In the genomic region with DNA sequence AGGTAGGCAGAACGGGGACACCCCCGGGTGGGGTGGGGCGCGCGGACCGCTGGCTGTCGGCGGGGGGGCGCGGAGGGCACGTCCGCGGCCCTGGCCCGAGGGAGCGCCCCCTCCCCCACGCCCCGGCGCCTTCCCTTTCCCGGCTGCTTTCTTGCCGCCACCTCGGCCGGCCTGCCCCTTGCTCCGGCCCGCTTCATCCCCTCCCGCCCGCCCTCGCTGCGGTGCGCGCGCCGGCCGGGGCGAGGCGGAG, we compare ENCODE assay signal across 1 cellular context.
TF ChIP-seq lines count a peak whose summit lies in the region.

No MANE protein-coding gene starts in this region.

TF ChIP-seq in HepG2, 621 proteins besides CTCF, POLR2A, EP300 and RAD21 (continued from another document):
- TF ChIP-seq, protein P1, sequence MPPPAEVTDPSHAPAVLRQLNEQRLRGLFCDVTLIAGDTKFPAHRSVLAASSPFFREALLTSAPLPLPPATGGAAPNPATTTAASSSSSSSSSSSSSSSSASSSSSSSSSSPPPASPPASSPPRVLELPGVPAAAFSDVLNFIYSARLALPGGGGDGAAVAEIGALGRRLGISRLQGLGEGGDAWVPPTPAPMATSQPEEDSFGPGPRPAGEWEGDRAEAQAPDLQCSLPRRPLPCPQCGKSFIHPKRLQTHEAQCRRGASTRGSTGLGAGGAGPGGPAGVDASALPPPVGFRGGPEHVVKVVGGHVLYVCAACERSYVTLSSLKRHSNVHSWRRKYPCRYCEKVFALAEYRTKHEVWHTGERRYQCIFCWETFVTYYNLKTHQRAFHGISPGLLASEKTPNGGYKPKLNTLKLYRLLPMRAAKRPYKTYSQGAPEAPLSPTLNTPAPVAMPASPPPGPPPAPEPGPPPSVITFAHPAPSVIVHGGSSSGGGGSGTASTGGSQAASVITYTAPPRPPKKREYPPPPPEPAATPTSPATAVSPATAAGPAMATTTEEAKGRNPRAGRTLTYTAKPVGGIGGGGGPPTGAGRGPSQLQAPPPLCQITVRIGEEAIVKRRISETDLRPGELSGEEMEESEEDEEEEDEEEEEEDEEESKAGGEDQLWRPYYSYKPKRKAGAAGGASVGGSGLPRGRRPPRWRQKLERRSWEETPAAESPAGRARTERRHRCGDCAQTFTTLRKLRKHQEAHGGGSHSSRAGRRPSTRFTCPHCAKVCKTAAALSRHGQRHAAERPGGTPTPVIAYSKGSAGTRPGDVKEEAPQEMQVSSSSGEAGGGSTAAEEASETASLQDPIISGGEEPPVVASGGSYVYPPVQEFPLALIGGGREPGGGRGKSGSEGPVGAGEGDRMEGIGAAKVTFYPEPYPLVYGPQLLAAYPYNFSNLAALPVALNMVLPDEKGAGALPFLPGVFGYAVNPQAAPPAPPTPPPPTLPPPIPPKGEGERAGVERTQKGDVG (CRISPR knock-in tag; IDR thresholded peaks at IDR 0.05; ENCODE audit: borderline replicate concordance) = no peak
- TF ChIP-seq ZNF224 (CRISPR knock-in tag; IDR thresholded peaks at IDR 0.05) = 0 out of 2 replicates have a peak, but pooled peaks have one; percentile 2
- no peak for TF ChIP-seq CREM (IDR thresholded peaks at IDR 0.05)
- no peak for TF ChIP-seq CREM (CRISPR knock-in tag; IDR thresholded peaks at IDR 0.05)
- 0 out of 2 replicates have a peak, but pooled peaks have one; percentile 27 for TF ChIP-seq ZNF546 (CRISPR knock-in tag; conservative IDR thresholded peaks at IDR 0.05)
- no peak for TF ChIP-seq ZNF44 (CRISPR knock-in tag; IDR thresholded peaks at IDR 0.05)
- no peak for TF ChIP-seq NCOA2 (CRISPR knock-in tag; IDR thresholded peaks at IDR 0.05)
- peak; percentile 6; the same call in 1 of the 2 replicates for TF ChIP-seq ZNF441 (CRISPR knock-in tag; IDR thresholded peaks at IDR 0.05; ENCODE audit: borderline replicate concordance)
- no peak for TF ChIP-seq ZBTB20 (CRISPR knock-in tag; IDR thresholded peaks at IDR 0.05; ENCODE audit: borderline replicate concordance, low read depth)
- TF ChIP-seq PPARG (CRISPR knock-in tag; conservative IDR thresholded peaks at IDR 0.05) = no peak
- no peak for TF ChIP-seq MATR3 (CRISPR knock-in tag; IDR thresholded peaks at IDR 0.05)
- TF ChIP-seq HOXA7 (CRISPR knock-in tag; IDR thresholded peaks at IDR 0.05) = no peak
- no peak for TF ChIP-seq ZFX (CRISPR knock-in tag; IDR thresholded peaks at IDR 0.05; ENCODE audit: low read depth)
- no peak for TF ChIP-seq PCBP2 (optimal IDR thresholded peaks at IDR 0.05; ENCODE audit: low read depth, low read length, poor library complexity, severe bottlenecking)
- TF ChIP-seq ZNF235 (CRISPR knock-in tag; IDR thresholded peaks at IDR 0.05; ENCODE audit: borderline replicate concordance) = peak; percentile 70; the same call in 1 of the 2 replicates
- no peak for TF ChIP-seq PRMT3 (CRISPR knock-in tag; IDR thresholded peaks at IDR 0.05; ENCODE audit: borderline replicate concordance, low read depth)
- no peak for TF ChIP-seq GABPA (IDR thresholded peaks at IDR 0.05; ENCODE audit: low read depth, low read length)
- TF ChIP-seq GABPA (CRISPR knock-in tag; IDR thresholded peaks at IDR 0.05; ENCODE audit: low read depth) = no peak
- no peak for TF ChIP-seq ZFP37 (CRISPR knock-in tag; IDR thresholded peaks at IDR 0.05; ENCODE audit: borderline replicate concordance)
- TF ChIP-seq NFIB (CRISPR knock-in tag; IDR thresholded peaks at IDR 0.05; ENCODE audit: borderline replicate concordance) = no peak
- TF ChIP-seq, protein P2, sequence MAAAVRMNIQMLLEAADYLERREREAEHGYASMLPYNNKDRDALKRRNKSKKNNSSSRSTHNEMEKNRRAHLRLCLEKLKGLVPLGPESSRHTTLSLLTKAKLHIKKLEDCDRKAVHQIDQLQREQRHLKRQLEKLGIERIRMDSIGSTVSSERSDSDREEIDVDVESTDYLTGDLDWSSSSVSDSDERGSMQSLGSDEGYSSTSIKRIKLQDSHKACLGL (CRISPR knock-in tag; IDR thresholded peaks at IDR 0.05) = 0 out of 2 replicates have a peak, but pooled peaks have one; percentile 14
- TF ChIP-seq ZNF570 (CRISPR knock-in tag; IDR thresholded peaks at IDR 0.05; ENCODE audit: borderline replicate concordance) = no peak
- 0 out of 2 replicates have a peak, but pooled peaks have one; percentile 15 for TF ChIP-seq YEATS4 (CRISPR knock-in tag; IDR thresholded peaks at IDR 0.05; ENCODE audit: borderline replicate concordance)
- TF ChIP-seq ZSCAN29 (CRISPR knock-in tag; conservative IDR thresholded peaks at IDR 0.05) = no peak
- no peak for TF ChIP-seq KMT2B (CRISPR knock-in tag; IDR thresholded peaks at IDR 0.05)
- TF ChIP-seq ZNF10 (CRISPR knock-in tag; IDR thresholded peaks at IDR 0.05; ENCODE audit: borderline replicate concordance, low read depth) = no peak
- no peak for TF ChIP-seq ZNF660 (CRISPR knock-in tag; IDR thresholded peaks at IDR 0.05; ENCODE audit: borderline replicate concordance, low read depth)
- no peak for TF ChIP-seq NCOA1 (CRISPR knock-in tag; IDR thresholded peaks at IDR 0.05)
- TF ChIP-seq TEAD3 (CRISPR knock-in tag; optimal IDR thresholded peaks at IDR 0.05; ENCODE audit: borderline replicate concordance) = no peak
- no peak for TF ChIP-seq ZNF567 (CRISPR knock-in tag; IDR thresholded peaks at IDR 0.05; ENCODE audit: borderline replicate concordance)
- TF ChIP-seq ZBTB21 (CRISPR knock-in tag; IDR thresholded peaks at IDR 0.05) = no peak
- no peak for TF ChIP-seq SP5 (CRISPR knock-in tag; IDR thresholded peaks at IDR 0.05; ENCODE audit: borderline replicate concordance, low read depth)
- TF ChIP-seq, protein P3, sequence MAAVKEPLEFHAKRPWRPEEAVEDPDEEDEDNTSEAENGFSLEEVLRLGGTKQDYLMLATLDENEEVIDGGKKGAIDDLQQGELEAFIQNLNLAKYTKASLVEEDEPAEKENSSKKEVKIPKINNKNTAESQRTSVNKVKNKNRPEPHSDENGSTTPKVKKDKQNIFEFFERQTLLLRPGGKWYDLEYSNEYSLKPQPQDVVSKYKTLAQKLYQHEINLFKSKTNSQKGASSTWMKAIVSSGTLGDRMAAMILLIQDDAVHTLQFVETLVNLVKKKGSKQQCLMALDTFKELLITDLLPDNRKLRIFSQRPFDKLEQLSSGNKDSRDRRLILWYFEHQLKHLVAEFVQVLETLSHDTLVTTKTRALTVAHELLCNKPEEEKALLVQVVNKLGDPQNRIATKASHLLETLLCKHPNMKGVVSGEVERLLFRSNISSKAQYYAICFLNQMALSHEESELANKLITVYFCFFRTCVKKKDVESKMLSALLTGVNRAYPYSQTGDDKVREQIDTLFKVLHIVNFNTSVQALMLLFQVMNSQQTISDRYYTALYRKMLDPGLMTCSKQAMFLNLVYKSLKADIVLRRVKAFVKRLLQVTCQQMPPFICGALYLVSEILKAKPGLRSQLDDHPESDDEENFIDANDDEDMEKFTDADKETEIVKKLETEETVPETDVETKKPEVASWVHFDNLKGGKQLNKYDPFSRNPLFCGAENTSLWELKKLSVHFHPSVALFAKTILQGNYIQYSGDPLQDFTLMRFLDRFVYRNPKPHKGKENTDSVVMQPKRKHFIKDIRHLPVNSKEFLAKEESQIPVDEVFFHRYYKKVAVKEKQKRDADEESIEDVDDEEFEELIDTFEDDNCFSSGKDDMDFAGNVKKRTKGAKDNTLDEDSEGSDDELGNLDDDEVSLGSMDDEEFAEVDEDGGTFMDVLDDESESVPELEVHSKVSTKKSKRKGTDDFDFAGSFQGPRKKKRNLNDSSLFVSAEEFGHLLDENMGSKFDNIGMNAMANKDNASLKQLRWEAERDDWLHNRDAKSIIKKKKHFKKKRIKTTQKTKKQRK (IDR thresholded peaks at IDR 0.05; ENCODE audit: low read length) = no peak
- 0 out of 2 replicates have a peak, but pooled peaks have one; percentile 18 for TF ChIP-seq ATF7-NPFF (CRISPR knock-in tag; IDR thresholded peaks at IDR 0.05; ENCODE audit: low read depth)
- TF ChIP-seq, protein P4, sequence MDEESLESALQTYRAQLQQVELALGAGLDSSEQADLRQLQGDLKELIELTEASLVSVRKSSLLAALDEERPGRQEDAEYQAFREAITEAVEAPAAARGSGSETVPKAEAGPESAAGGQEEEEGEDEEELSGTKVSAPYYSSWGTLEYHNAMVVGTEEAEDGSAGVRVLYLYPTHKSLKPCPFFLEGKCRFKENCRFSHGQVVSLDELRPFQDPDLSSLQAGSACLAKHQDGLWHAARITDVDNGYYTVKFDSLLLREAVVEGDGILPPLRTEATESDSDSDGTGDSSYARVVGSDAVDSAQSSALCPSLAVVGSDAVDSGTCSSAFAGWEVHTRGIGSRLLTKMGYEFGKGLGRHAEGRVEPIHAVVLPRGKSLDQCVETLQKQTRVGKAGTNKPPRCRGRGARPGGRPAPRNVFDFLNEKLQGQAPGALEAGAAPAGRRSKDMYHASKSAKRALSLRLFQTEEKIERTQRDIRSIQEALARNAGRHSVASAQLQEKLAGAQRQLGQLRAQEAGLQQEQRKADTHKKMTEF (CRISPR knock-in tag; IDR thresholded peaks at IDR 0.05) = no peak
- no peak for TF ChIP-seq ZNF768 (CRISPR knock-in tag; IDR thresholded peaks at IDR 0.05)
- TF ChIP-seq ZNF577 (CRISPR knock-in tag; IDR thresholded peaks at IDR 0.05; ENCODE audit: borderline replicate concordance, low read depth) = no peak
- TF ChIP-seq WIZ (CRISPR knock-in tag; IDR thresholded peaks at IDR 0.05) = no peak
- no peak for TF ChIP-seq KMT2A (CRISPR knock-in tag; IDR thresholded peaks at IDR 0.05)
- TF ChIP-seq ZNF333 (CRISPR knock-in tag; IDR thresholded peaks at IDR 0.05; ENCODE audit: borderline replicate concordance) = peak; percentile 4; the same call in 1 of the 2 replicates
- TF ChIP-seq, protein P5, sequence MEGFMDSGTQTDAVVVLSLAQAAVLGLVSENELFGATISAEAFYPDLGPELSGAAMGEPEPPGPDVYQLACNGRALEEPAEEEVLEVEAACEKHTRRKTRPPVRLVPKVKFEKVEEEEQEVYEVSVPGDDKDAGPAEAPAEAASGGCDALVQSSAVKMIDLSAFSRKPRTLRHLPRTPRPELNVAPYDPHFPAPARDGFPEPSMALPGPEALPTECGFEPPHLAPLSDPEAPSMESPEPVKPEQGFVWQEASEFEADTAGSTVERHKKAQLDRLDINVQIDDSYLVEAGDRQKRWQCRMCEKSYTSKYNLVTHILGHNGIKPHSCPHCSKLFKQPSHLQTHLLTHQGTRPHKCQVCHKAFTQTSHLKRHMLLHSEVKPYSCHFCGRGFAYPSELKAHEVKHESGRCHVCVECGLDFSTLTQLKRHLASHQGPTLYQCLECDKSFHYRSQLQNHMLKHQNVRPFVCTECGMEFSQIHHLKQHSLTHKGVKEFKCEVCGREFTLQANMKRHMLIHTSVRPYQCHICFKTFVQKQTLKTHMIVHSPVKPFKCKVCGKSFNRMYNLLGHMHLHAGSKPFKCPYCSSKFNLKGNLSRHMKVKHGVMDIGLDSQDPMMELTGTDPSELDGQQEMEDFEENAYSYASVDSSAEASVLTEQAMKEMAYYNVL (CRISPR knock-in tag; IDR thresholded peaks at IDR 0.05; ENCODE audit: borderline replicate concordance) = 0 out of 2 replicates have a peak, but pooled peaks have one; percentile 8
- TF ChIP-seq ZNF296 (CRISPR knock-in tag; conservative IDR thresholded peaks at IDR 0.05) = no peak
- no peak for TF ChIP-seq NFATC3 (CRISPR knock-in tag; IDR thresholded peaks at IDR 0.05)
- TF ChIP-seq ZNF17 (CRISPR knock-in tag; IDR thresholded peaks at IDR 0.05) = no peak
- TF ChIP-seq TBX2 (CRISPR knock-in tag; IDR thresholded peaks at IDR 0.05; ENCODE audit: borderline replicate concordance) = no peak
- TF ChIP-seq, protein P6, sequence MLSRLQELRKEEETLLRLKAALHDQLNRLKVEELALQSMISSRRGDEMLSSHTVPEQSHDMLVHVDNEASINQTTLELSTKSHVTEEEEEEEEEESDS (CRISPR knock-in tag; IDR thresholded peaks at IDR 0.05; ENCODE audit: borderline replicate concordance) = 0 out of 2 replicates have a peak, but pooled peaks have one; percentile 11
